ENCODE assay signal across 1 cellular context in genomic region chr1:33045246-33045645, GRCh38.
TF ChIP-seq lines count a peak whose summit lies in the region.

No MANE protein-coding gene starts in this region.

TF ChIP-seq in K562, 482 proteins besides CTCF, POLR2A, EP300 and RAD21 (continues in another document):
- TF ChIP-seq RAD51 (IDR thresholded peaks at IDR 0.05; ENCODE audit: borderline replicate concordance, low read depth) (peak; percentile 92), SP2 (IDR thresholded peaks at IDR 0.05; ENCODE audit: extremely low read depth, low read depth, low read length, poor library complexity, severe bottlenecking) (no peak), TFAM (CRISPR knock-in tag; conservative IDR thresholded peaks at IDR 0.05) (no peak), MEF2D (tag; conservative IDR thresholded peaks at IDR 0.05; ENCODE audit: low read depth) (no peak), BHLHE40 (IDR thresholded peaks at IDR 0.05; ENCODE audit: low read length) (peak; percentile 64), NFE2 (IDR thresholded peaks at IDR 0.05; ENCODE audit: low read depth) (no peak), NFIC (IDR thresholded peaks at IDR 0.05) (no peak), CHD4 (IDR thresholded peaks at IDR 0.05; ENCODE audit: insufficient read depth, insufficient replicate concordance, low read depth, low read length, poor library complexity, severe bottlenecking) (no peak), FOXK2 (conservative IDR thresholded peaks at IDR 0.05 in 1 of 2, IDR thresholded peaks at IDR 0.05 in 1 of 2; ENCODE audit: low read depth in 2 of 2) (0 out of 4 replicates have a peak, but pooled peaks of 1 of the 2 experiments have one; percentile 23), SIRT6 (IDR thresholded peaks at IDR 0.05; ENCODE audit: low read depth, low read length) (no peak), NFYB (IDR thresholded peaks at IDR 0.05; ENCODE audit: extremely low read depth, insufficient read length) (peak; percentile 33), ARHGAP35 (IDR thresholded peaks at IDR 0.05; ENCODE audit: partially characterized antibody) (no peak), USF2 (CRISPR knock-in tag; IDR thresholded peaks at IDR 0.05) (peak; percentile 94), PHF20 (IDR thresholded peaks at IDR 0.05; ENCODE audit: partially characterized antibody) (no peak), MAFK (IDR thresholded peaks at IDR 0.05; ENCODE audit: low read length) (no peak), ZNF212 (CRISPR knock-in tag; IDR thresholded peaks at IDR 0.05) (no peak), ZNF165 (CRISPR knock-in tag; IDR thresholded peaks at IDR 0.05; ENCODE audit: borderline replicate concordance) (no peak), C11orf30 (IDR thresholded peaks at IDR 0.05; ENCODE audit: low read depth) (no peak), CBFA2T2 (conservative IDR thresholded peaks at IDR 0.05) (peak; percentile 38; the same call in 1 of the 2 replicates)
- TF ChIP-seq, protein P1, sequence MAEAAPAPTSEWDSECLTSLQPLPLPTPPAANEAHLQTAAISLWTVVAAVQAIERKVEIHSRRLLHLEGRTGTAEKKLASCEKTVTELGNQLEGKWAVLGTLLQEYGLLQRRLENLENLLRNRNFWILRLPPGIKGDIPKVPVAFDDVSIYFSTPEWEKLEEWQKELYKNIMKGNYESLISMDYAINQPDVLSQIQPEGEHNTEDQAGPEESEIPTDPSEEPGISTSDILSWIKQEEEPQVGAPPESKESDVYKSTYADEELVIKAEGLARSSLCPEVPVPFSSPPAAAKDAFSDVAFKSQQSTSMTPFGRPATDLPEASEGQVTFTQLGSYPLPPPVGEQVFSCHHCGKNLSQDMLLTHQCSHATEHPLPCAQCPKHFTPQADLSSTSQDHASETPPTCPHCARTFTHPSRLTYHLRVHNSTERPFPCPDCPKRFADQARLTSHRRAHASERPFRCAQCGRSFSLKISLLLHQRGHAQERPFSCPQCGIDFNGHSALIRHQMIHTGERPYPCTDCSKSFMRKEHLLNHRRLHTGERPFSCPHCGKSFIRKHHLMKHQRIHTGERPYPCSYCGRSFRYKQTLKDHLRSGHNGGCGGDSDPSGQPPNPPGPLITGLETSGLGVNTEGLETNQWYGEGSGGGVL (CRISPR knock-in tag; IDR thresholded peaks at IDR 0.05) = no peak
- TF ChIP-seq, protein P2, sequence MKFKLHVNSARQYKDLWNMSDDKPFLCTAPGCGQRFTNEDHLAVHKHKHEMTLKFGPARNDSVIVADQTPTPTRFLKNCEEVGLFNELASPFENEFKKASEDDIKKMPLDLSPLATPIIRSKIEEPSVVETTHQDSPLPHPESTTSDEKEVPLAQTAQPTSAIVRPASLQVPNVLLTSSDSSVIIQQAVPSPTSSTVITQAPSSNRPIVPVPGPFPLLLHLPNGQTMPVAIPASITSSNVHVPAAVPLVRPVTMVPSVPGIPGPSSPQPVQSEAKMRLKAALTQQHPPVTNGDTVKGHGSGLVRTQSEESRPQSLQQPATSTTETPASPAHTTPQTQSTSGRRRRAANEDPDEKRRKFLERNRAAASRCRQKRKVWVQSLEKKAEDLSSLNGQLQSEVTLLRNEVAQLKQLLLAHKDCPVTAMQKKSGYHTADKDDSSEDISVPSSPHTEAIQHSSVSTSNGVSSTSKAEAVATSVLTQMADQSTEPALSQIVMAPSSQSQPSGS (CRISPR knock-in tag; IDR thresholded peaks at IDR 0.05) = no peak
- TF ChIP-seq, protein P3, sequence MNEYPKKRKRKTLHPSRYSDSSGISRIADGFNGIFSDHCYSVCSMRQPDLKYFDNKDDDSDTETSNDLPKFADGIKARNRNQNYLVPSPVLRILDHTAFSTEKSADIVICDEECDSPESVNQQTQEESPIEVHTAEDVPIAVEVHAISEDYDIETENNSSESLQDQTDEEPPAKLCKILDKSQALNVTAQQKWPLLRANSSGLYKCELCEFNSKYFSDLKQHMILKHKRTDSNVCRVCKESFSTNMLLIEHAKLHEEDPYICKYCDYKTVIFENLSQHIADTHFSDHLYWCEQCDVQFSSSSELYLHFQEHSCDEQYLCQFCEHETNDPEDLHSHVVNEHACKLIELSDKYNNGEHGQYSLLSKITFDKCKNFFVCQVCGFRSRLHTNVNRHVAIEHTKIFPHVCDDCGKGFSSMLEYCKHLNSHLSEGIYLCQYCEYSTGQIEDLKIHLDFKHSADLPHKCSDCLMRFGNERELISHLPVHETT (CRISPR knock-in tag; conservative IDR thresholded peaks at IDR 0.05 in 1 of 2, IDR thresholded peaks at IDR 0.05 in 1 of 2) = no peak
- TF ChIP-seq, protein P4, sequence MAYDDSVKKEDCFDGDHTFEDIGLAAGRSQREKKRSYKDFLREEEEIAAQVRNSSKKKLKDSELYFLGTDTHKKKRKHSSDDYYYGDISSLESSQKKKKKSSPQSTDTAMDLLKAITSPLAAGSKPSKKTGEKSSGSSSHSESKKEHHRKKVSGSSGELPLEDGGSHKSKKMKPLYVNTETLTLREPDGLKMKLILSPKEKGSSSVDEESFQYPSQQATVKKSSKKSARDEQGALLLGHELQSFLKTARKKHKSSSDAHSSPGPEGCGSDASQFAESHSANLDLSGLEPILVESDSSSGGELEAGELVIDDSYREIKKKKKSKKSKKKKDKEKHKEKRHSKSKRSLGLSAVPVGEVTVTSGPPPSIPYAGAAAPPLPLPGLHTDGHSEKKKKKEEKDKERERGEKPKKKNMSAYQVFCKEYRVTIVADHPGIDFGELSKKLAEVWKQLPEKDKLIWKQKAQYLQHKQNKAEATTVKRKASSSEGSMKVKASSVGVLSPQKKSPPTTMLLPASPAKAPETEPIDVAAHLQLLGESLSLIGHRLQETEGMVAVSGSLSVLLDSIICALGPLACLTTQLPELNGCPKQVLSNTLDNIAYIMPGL (CRISPR knock-in tag; IDR thresholded peaks at IDR 0.05) = no peak
- TF ChIP-seq, protein P5, sequence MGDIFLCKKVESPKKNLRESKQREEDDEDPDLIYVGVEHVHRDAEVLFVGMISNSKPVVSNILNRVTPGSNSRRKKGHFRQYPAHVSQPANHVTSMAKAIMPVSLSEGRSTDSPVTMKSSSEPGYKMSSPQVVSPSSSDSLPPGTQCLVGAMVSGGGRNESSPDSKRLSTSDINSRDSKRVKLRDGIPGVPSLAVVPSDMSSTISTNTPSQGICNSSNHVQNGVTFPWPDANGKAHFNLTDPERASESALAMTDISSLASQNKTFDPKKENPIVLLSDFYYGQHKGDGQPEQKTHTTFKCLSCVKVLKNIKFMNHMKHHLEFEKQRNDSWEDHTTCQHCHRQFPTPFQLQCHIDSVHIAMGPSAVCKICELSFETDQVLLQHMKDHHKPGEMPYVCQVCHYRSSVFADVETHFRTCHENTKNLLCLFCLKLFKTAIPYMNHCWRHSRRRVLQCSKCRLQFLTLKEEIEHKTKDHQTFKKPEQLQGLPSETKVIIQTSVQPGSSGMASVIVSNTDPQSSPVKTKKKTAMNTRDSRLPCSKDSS (IDR thresholded peaks at IDR 0.05; ENCODE audit: low read depth, partially characterized antibody) = no peak
- TF ChIP-seq, protein P6, sequence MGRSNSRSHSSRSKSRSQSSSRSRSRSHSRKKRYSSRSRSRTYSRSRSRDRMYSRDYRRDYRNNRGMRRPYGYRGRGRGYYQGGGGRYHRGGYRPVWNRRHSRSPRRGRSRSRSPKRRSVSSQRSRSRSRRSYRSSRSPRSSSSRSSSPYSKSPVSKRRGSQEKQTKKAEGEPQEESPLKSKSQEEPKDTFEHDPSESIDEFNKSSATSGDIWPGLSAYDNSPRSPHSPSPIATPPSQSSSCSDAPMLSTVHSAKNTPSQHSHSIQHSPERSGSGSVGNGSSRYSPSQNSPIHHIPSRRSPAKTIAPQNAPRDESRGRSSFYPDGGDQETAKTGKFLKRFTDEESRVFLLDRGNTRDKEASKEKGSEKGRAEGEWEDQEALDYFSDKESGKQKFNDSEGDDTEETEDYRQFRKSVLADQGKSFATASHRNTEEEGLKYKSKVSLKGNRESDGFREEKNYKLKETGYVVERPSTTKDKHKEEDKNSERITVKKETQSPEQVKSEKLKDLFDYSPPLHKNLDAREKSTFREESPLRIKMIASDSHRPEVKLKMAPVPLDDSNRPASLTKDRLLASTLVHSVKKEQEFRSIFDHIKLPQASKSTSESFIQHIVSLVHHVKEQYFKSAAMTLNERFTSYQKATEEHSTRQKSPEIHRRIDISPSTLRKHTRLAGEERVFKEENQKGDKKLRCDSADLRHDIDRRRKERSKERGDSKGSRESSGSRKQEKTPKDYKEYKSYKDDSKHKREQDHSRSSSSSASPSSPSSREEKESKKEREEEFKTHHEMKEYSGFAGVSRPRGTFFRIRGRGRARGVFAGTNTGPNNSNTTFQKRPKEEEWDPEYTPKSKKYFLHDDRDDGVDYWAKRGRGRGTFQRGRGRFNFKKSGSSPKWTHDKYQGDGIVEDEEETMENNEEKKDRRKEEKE (IDR thresholded peaks at IDR 0.05; ENCODE audit: borderline replicate concordance in 1 of 2, control insufficient read depth in 1 of 2, low read depth in 2 of 2, low read length in 1 of 2) = no peak
- TF ChIP-seq, protein P7, sequence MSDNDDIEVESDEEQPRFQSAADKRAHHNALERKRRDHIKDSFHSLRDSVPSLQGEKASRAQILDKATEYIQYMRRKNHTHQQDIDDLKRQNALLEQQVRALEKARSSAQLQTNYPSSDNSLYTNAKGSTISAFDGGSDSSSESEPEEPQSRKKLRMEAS (CRISPR knock-in tag; IDR thresholded peaks at IDR 0.05) = peak; percentile 41; the same call in 1 of the 2 replicates
- TF ChIP-seq, protein P8, sequence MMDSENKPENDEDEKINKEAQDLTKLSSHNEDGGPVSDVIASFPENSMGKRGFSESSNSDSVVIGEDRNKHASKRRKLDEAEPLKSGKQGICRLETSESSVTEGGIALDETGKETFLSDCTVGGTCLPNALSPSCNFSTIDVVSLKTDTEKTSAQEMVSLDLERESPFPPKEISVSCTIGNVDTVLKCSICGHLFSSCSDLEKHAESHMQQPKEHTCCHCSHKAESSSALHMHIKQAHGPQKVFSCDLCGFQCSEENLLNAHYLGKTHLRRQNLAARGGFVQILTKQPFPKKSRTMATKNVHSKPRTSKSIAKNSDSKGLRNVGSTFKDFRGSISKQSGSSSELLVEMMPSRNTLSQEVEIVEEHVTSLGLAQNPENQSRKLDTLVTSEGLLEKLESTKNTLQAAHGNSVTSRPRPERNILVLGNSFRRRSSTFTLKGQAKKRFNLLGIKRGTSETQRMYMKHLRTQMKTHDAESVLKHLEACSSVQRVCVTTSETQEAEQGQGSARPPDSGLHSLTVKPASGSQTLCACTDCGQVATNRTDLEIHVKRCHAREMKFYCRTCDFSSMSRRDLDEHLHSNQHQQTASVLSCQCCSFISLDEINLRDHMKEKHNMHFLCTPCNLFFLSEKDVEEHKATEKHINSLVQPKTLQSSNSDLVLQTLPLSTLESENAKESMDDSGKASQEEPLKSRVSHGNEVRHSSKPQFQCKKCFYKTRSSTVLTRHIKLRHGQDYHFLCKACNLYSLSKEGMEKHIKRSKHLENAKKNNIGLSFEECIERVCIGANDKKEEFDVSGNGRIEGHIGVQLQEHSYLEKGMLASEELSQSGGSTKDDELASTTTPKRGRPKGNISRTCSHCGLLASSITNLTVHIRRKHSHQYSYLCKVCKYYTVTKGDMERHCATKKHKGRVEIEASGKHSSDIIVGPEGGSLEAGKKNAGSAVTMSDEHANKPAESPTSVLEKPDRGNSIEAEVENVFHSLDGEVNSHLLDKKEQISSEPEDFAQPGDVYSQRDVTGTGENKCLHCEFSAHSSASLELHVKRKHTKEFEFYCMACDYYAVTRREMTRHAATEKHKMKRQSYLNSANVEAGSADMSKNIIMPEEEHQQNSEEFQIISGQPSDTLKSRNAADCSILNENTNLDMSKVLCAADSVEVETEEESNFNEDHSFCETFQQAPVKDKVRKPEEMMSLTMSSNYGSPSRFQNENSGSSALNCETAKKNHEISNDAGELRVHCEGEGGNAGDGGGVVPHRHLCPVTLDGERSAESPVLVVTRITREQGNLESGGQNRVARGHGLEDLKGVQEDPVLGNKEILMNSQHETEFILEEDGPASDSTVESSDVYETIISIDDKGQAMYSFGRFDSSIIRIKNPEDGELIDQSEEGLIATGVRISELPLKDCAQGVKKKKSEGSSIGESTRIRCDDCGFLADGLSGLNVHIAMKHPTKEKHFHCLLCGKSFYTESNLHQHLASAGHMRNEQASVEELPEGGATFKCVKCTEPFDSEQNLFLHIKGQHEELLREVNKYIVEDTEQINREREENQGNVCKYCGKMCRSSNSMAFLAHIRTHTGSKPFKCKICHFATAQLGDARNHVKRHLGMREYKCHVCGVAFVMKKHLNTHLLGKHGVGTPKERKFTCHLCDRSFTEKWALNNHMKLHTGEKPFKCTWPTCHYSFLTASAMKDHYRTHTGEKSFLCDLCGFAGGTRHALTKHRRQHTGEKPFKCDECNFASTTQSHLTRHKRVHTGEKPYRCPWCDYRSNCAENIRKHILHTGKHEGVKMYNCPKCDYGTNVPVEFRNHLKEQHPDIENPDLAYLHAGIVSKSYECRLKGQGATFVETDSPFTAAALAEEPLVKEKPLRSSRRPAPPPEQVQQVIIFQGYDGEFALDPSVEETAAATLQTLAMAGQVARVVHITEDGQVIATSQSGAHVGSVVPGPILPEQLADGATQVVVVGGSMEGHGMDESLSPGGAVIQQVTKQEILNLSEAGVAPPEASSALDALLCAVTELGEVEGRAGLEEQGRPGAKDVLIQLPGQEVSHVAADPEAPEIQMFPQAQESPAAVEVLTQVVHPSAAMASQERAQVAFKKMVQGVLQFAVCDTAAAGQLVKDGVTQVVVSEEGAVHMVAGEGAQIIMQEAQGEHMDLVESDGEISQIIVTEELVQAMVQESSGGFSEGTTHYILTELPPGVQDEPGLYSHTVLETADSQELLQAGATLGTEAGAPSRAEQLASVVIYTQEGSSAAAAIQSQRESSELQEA (IDR thresholded peaks at IDR 0.05; ENCODE audit: low read depth) = no peak
- TF ChIP-seq, protein P9, sequence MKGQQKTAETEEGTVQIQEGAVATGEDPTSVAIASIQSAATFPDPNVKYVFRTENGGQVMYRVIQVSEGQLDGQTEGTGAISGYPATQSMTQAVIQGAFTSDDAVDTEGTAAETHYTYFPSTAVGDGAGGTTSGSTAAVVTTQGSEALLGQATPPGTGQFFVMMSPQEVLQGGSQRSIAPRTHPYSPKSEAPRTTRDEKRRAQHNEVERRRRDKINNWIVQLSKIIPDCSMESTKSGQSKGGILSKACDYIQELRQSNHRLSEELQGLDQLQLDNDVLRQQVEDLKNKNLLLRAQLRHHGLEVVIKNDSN (CRISPR knock-in tag; IDR thresholded peaks at IDR 0.05) = peak; percentile 93
